In the genomic region with DNA sequence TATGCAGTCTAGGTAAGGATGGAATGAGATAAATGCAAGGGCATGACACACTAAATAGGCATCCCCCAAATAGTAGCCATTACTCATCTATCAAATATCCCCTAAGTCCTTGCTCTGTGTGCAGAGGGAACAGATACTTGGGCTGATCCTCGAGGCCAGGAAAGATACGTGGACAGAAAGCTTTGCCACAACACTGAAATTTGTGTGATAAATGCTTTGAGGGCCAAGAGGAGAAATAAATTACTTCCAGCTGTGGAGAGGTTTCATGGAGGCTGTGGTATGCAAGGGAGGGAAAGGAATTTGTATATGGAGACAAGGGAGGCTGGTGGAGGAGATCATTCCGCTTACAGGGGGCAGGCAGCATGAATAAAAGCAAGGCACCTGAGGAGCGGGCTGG, we compare ENCODE assay signal across 9 cellular contexts. TPM values are rescaled to one million over a fixed set of nuclear protein-coding genes. Genes with fewer than 3 reads are reported as not detected.
DNase-seq lines count a peak whose midpoint lies in the region; ATAC-seq and TF ChIP-seq lines count a peak whose summit lies in the region.
"Had no signal": no experiment of that assay in that cellular context is flagged by ENCODE, and none has a peak within 500 bp of the region (broad histone marks: within the 10 kb centered on the region; RNA-seq: fewer than 3 reads in every experiment).

No MANE protein-coding gene starts in this region.

- peaks cover 55% of the 10 kb centered on the region for H3K4me1 ChIP-seq in foreskin keratinocyte

- H3K4me1 Mint-ChIP-seq in progenitor cell of endocrine pancreas (ENCODE audit: low read depth), result peaks cover 4% of the 10 kb centered on the region

- no peak for TF ChIP-seq CTCF in WI38 (IDR thresholded peaks at IDR 0.05; ENCODE audit: low read depth, low read length)
- TF ChIP-seq CTCF in foreskin keratinocyte (conservative IDR thresholded peaks at IDR 0.05), result no peak
- TF ChIP-seq CTCF in progenitor cell of endocrine pancreas (IDR thresholded peaks at IDR 0.05; ENCODE audit: unreplicated experiment), result no peak

- no peaks in the 10 kb centered on the region for H3K9me3 Mint-ChIP-seq in progenitor cell of endocrine pancreas (ENCODE audit: low read depth)

- peak overlapping the region; percentile 25 for H3K4me3 ChIP-seq in WI38 (ENCODE audit: low read depth, low read length)

- peak overlapping the region; percentile 95 for H3K27ac ChIP-seq in foreskin keratinocyte

- no peaks in the 10 kb centered on the region for H3K27me3 Mint-ChIP-seq in progenitor cell of endocrine pancreas

- no peaks in the 10 kb centered on the region for H3K27me3 ChIP-seq in foreskin keratinocyte

- peaks cover 9% of the 10 kb centered on the region for H3K36me3 Mint-ChIP-seq in progenitor cell of endocrine pancreas (ENCODE audit: insufficient read depth)

- H3K4me3 Mint-ChIP-seq in progenitor cell of endocrine pancreas (ENCODE audit: low read depth), result no peak overlapping the region

- H3K27ac Mint-ChIP-seq in progenitor cell of endocrine pancreas, result peak overlapping the region; percentile 1

- ATAC-seq in foreskin keratinocyte (peak; percentile 67), GM19351 (IDR thresholded peaks at IDR 0.05; ENCODE audit: unreplicated experiment) (no peak), GM21390 (IDR thresholded peaks at IDR 0.05; ENCODE audit: unreplicated experiment) (no peak)
- ATAC-seq: esophagus mucosa had no signal

- DNase-seq in Daoy (ENCODE audit: low read depth) (peak; percentile 83), foreskin keratinocyte (peak; percentile 64 to 86), progenitor cell of endocrine pancreas (ENCODE audit: low spot score, unreplicated experiment) (no peak), SK-N-DZ (ENCODE audit: low spot score) (no peak)
- DNase-seq in activated CD4-positive, alpha-beta T cell treated with anti-CD3 and anti-CD28 coated beads, Interleukin-2, amount 50 U/mL, for 1 hour, result no peak

RNA-seq across cellular contexts. Expression of a gene that starts 18.5 kb away (rescaled TPM):
- 96.9 and 105 TPM in 2 replicates for total RNA-seq in Daoy (2014; rRNA removed; shearing (Covaris generic))
- total RNA-seq in foreskin keratinocyte, result 175 and 202 TPM in 2 replicates
- 352 and 359 TPM in 2 replicates for polyA plus RNA-seq in foreskin keratinocyte
- 93.8 and 108 TPM in 2 replicates for total RNA-seq in progenitor cell of endocrine pancreas
- 85.3 and 102 TPM in 2 replicates for polyA plus RNA-seq in SK-N-DZ (2014; cell fraction: cytosol; rRNA removed)
- 33.7 and 41.0 TPM in 2 replicates for polyA plus RNA-seq in SK-N-DZ (2014; cell fraction: nucleus; rRNA removed)

RNA-seq across cellular contexts. Expression of a gene that starts 31.8 kb away (rescaled TPM):
- 307 and 350 TPM in 2 replicates for total RNA-seq in Daoy (2014; rRNA removed; shearing (Covaris generic))
- total RNA-seq in foreskin keratinocyte (270 and 295 TPM in 2 replicates), progenitor cell of endocrine pancreas (220 and 226 TPM in 2 replicates)
- 74.1 and 96.7 TPM in 2 replicates for polyA plus RNA-seq in foreskin keratinocyte
- 142 and 171 TPM in 2 replicates for polyA plus RNA-seq in SK-N-DZ (2014; cell fraction: cytosol; rRNA removed)
- 75.6 and 89.6 TPM in 2 replicates for polyA plus RNA-seq in SK-N-DZ (2014; cell fraction: nucleus; rRNA removed)

RNA-seq across cellular contexts. Expression of a gene that starts 53.2 kb away (rescaled TPM):
- 364 and 386 TPM in 2 replicates for total RNA-seq in Daoy (2014; rRNA removed; shearing (Covaris generic))
- 459 and 490 TPM in 2 replicates for total RNA-seq in foreskin keratinocyte
- 365 and 441 TPM in 2 replicates for polyA plus RNA-seq in foreskin keratinocyte
- 55.2 and 83.9 TPM in 2 replicates for total RNA-seq in progenitor cell of endocrine pancreas
- polyA plus RNA-seq in SK-N-DZ (2014; cell fraction: cytosol; rRNA removed), result 75.7 and 82.2 TPM in 2 replicates
- polyA plus RNA-seq in SK-N-DZ (2014; cell fraction: nucleus; rRNA removed), result 29.9 and 30.5 TPM in 2 replicates

Comparison
In these comparisons a context has a peak if more than half of its experiments do, and no peak if none do; other contexts are left out.
1. DNase-seq: peak in Daoy (single experiment) and foreskin keratinocyte (2 of 2); none in progenitor cell of endocrine pancreas (single experiment), SK-N-DZ (single experiment) and activated CD4-positive, alpha-beta T cell treated with anti-CD3 and anti-CD28 coated beads, Interleukin-2, amount 50 U/mL, for 1 hour (single experiment).